ENCODE assay signal across 8 cellular contexts in genomic region chr13:42110410-42111155, GRCh38.
DNase-seq lines count a peak whose midpoint lies in the region; ATAC-seq and TF ChIP-seq lines count a peak whose summit lies in the region.

No MANE protein-coding gene starts in this region.

- POLR2A ChIA-PET in PC-9 (lab: Charles Lee; ENCODE audit: unreplicated experiment) = no interaction called here

- intact Hi-C loops in PC-9 (cut with micrococcal nuclease; ENCODE audit: unreplicated experiment) (loop anchor here (1.0 to 2.0 kb wide), 2 partner anchors 442 to 1036 kb away; no protein-coding TSS in a partner anchor), breast epithelium (cut with DNase I; ENCODE audit: low total_unique reads) (no loop called here)

- DNase-seq in activated T-cell treated with anti-CD3 and anti-CD28 coated beads for 24 hours (ENCODE audit: low read depth) (peak; percentile 36), Karpas-422 (peak; percentile 89), PC-9 (peak in 1 of 2 experiments; percentile 45), breast epithelium (ENCODE audit: low spot score in 2 of 2) (no peak), kidney tubule cell (ENCODE audit: low spot score) (peak; percentile 82), occipital lobe (lab: John Stamatoyannopoulos, UW) (no peak)
- DNase-seq in activated T-cell treated with anti-CD3 and anti-CD28 coated beads, Interleukin-2, amount 50 U/mL, for 48 hours = no peak
- no peak for DNase-seq in stimulated activated naive B cell treated with anti-CD40 and anti-IgM and Interleukin-4, amounts not matched to agents 10 μg/mL and 1 μg/mL and 100 μg/mL, for 72 hours

- H3K36me3 ChIP-seq in Karpas-422 (ENCODE audit: insufficient read depth, low read length) (no peaks in the 10 kb centered on the region), PC-9 (ENCODE audit: low read depth) (no peaks in the 10 kb centered on the region), breast epithelium (no peaks in the 10 kb centered on the region)

- H3K9me3 ChIP-seq in Karpas-422 (ENCODE audit: low read length) (no peaks in the 10 kb centered on the region), PC-9 (ENCODE audit: insufficient read depth, low read depth) (no peaks in the 10 kb centered on the region), breast epithelium (no peaks in the 10 kb centered on the region)

- H3K27ac ChIP-seq in Karpas-422 (ENCODE audit: low read length) (no peak overlapping the region), PC-9 (no peak overlapping the region), breast epithelium (no peak overlapping the region)

- CTCF ChIA-PET in PC-9 (lab: Charles Lee) = no interaction called here

- no peaks in the 10 kb centered on the region for H3K79me2 ChIP-seq in Karpas-422 (ENCODE audit: low read length)
- H3K79me2 ChIP-seq in PC-9 (ENCODE audit: low read depth) = no peaks in the 10 kb centered on the region

- peaks cover 5 to 6% of the 10 kb centered on the region in 2 donors for H3K4me1 Mint-ChIP-seq in stimulated activated naive B cell treated with anti-CD40 and anti-IgM and Interleukin-4, amounts not matched to agents 10 μg/mL and 1 μg/mL and 100 μg/mL, for 72 hours

- H3K4me2 ChIP-seq in Karpas-422 (ENCODE audit: low read depth, low read length, poor library complexity, severe bottlenecking) (no peak overlapping the region), PC-9 (peak overlapping the region; percentile 48; the same call in 1 of the 2 replicates)

- H2AFZ ChIP-seq in Karpas-422 (ENCODE audit: low read length) (no peak overlapping the region), PC-9 (no peak overlapping the region)

- H3F3A ChIP-seq in PC-9 (ENCODE audit: insufficient read depth, low read depth) = peaks cover 12% of the 10 kb centered on the region

- H3K36me3 Mint-ChIP-seq in stimulated activated naive B cell treated with anti-CD40 and anti-IgM and Interleukin-4, amounts not matched to agents 10 μg/mL and 1 μg/mL and 100 μg/mL, for 72 hours = no peaks in the 10 kb centered on the region

- H3K9me2 ChIP-seq in Karpas-422 (replicated peaks; ENCODE audit: insufficient read depth, low read length) (no peaks in the 10 kb centered on the region), PC-9 (ENCODE audit: insufficient read depth) (no peaks in the 10 kb centered on the region)

- no peaks in the 10 kb centered on the region for H3K27me3 ChIP-seq in Karpas-422 (ENCODE audit: low read length)
- H3K27me3 ChIP-seq in PC-9 (ENCODE audit: insufficient read depth, low read depth) = no peaks in the 10 kb centered on the region
- no peaks in the 10 kb centered on the region for H3K27me3 ChIP-seq in breast epithelium

- no peak overlapping the region for H3K4me3 ChIP-seq in Karpas-422 (ENCODE audit: low read length)
- H3K4me3 ChIP-seq in PC-9 = no peak overlapping the region
- no peak overlapping the region for H3K4me3 ChIP-seq in breast epithelium

- TF ChIP-seq CTCF in PC-9 (conservative IDR thresholded peaks at IDR 0.05) (peak; percentile 82), breast epithelium (IDR thresholded peaks at IDR 0.05) (peak; percentile 82 to 86 (median 84))

- no peak for TF ChIP-seq POLR2A in breast epithelium (IDR thresholded peaks at IDR 0.05)

- peak; percentile 46 to 61 for ATAC-seq in stimulated activated naive B cell treated with anti-CD40 and anti-IgM and Interleukin-4, amounts not matched to agents 10 μg/mL and 1 μg/mL and 100 μg/mL, for 72 hours (replicated peaks)

- H3K4me3 Mint-ChIP-seq in stimulated activated naive B cell treated with anti-CD40 and anti-IgM and Interleukin-4, amounts not matched to agents 10 μg/mL and 1 μg/mL and 100 μg/mL, for 72 hours = no peak overlapping the region

- no peaks in the 10 kb centered on the region for H3K27me3 Mint-ChIP-seq in stimulated activated naive B cell treated with anti-CD40 and anti-IgM and Interleukin-4, amounts not matched to agents 10 μg/mL and 1 μg/mL and 100 μg/mL, for 72 hours

- peaks cover 9% of the 10 kb centered on the region; the same call in 1 of the 2 replicates for H4K20me1 ChIP-seq in Karpas-422 (ENCODE audit: insufficient read depth, low read depth, low read length)
- H4K20me1 ChIP-seq in PC-9 (ENCODE audit: insufficient read depth) = no peaks in the 10 kb centered on the region

- BruUV-seq in PC-9 (replicated peaks; lab: Mats Ljungman, UMichigan) = no TSS peak

- no peak overlapping the region for H3K9ac ChIP-seq in Karpas-422 (ENCODE audit: low read length)

- H3K4me1 ChIP-seq in Karpas-422 (ENCODE audit: low read length) (peaks cover 9% of the 10 kb centered on the region), PC-9 (replicated peaks; ENCODE audit: insufficient read depth) (peaks cover 19% of the 10 kb centered on the region), breast epithelium (no peaks in the 10 kb centered on the region)

- no peak overlapping the region for H3K27ac Mint-ChIP-seq in stimulated activated naive B cell treated with anti-CD40 and anti-IgM and Interleukin-4, amounts not matched to agents 10 μg/mL and 1 μg/mL and 100 μg/mL, for 72 hours

- no peaks in the 10 kb centered on the region for H3K9me3 Mint-ChIP-seq in stimulated activated naive B cell treated with anti-CD40 and anti-IgM and Interleukin-4, amounts not matched to agents 10 μg/mL and 1 μg/mL and 100 μg/mL, for 72 hours

Comparison
In these comparisons a context has a peak if more than half of its experiments do, and no peak if none do; other contexts are left out.
1. DNase-seq: peak in activated T-cell treated with anti-CD3 and anti-CD28 coated beads for 24 hours (single experiment), Karpas-422 (single experiment) and kidney tubule cell (single experiment); none in activated T-cell treated with anti-CD3 and anti-CD28 coated beads, Interleukin-2, amount 50 U/mL, for 48 hours (0 of 2), breast epithelium (0 of 2), stimulated activated naive B cell treated with anti-CD40 and anti-IgM and Interleukin-4, amounts not matched to agents 10 μg/mL and 1 μg/mL and 100 μg/mL, for 72 hours (single experiment) and occipital lobe (single experiment).